In genomic region chr17:73194514-73195222, GRCh38 we compare ENCODE assay signal across 10 cellular contexts. TPM values are rescaled to one million over a fixed set of nuclear protein-coding genes. Genes with fewer than 3 reads are reported as not detected.
DNase-seq lines count a peak whose midpoint lies in the region; ATAC-seq and TF ChIP-seq lines count a peak whose summit lies in the region.
"Had no signal": no experiment of that assay in that cellular context is flagged by ENCODE, and none has a peak within 500 bp of the region (broad histone marks: within the 10 kb centered on the region; RNA-seq: fewer than 3 reads in every experiment).

No MANE protein-coding gene starts in this region.

- no peak for TF ChIP-seq CTCF in DND-41 (IDR thresholded peaks at IDR 0.05; ENCODE audit: borderline replicate concordance, extremely low read depth, low read length, poor library complexity, severe bottlenecking)
- TF ChIP-seq CTCF in mammary epithelial cell (conservative IDR thresholded peaks at IDR 0.05 in 1 of 2, IDR thresholded peaks at IDR 0.05 in 1 of 2; ENCODE audit: extremely low read depth in 1 of 2, insufficient read depth in 1 of 2, low read depth in 1 of 2, low read length in 2 of 2) = no peak
- no peak for TF ChIP-seq CTCF in nephron progenitor cell (IDR thresholded peaks at IDR 0.05)

- H3K4me2 ChIP-seq in DND-41 (ENCODE audit: insufficient read depth, low read length) = peak overlapping the region; percentile 35; the same call in 1 of the 2 replicates
- H3K4me2 ChIP-seq in mammary epithelial cell (ENCODE audit: insufficient read depth, low read depth, low read length) = no peak overlapping the region

- no peak for DNase-seq in DND-41
- DNase-seq in M059J (ENCODE audit: low read depth) = peak; percentile 25
- DNase-seq in mammary epithelial cell = no peak
- no peak for DNase-seq in nephron progenitor cell
- no peak for DNase-seq in DMS 273 (lab: John Stamatoyannopoulos, UW; ENCODE audit: unreplicated experiment)
- DNase-seq in GM19240 (ENCODE audit: insufficient read length, low spot score) = no peak
- no peak for DNase-seq in aorta
- DNase-seq: activated CD4-positive, alpha-beta T cell treated with anti-CD3 and anti-CD28 coated beads for 1 hour; stimulated activated CD8-positive, alpha-beta memory T cell treated with anti-CD3 and anti-CD28 coated beads, Interleukin-4, amount 100 ng/mL, for 48 hours had no signal

- H3K27ac ChIP-seq in DND-41 (ENCODE audit: low read length) = no peak overlapping the region
- no peak overlapping the region for H3K27ac ChIP-seq in mammary epithelial cell (ENCODE audit: insufficient read depth, low read depth, low read length)
- no peak overlapping the region for H3K27ac ChIP-seq in aorta (ENCODE audit: low read depth in 1 of 2, low read length in 2 of 2)

- dilution Hi-C loops in mammary epithelial cell (cut with HindIII; ENCODE audit: low sequenced_read_pairs) = no loop called here

- H3K36me3 Mint-ChIP-seq in nephron progenitor cell (ENCODE audit: low read depth) = peaks cover 40% of the 10 kb centered on the region

- H4K20me1 ChIP-seq in DND-41 (ENCODE audit: insufficient read depth, low read length) (peaks cover 8% of the 10 kb centered on the region; the same call in 1 of the 2 replicates), mammary epithelial cell (ENCODE audit: insufficient read depth, low read length) (no peaks in the 10 kb centered on the region)

- H3K9ac ChIP-seq in DND-41 (ENCODE audit: low read depth, low read length) = no peak overlapping the region; the same call in 1 of the 2 replicates
- H3K9ac ChIP-seq in mammary epithelial cell (ENCODE audit: insufficient read depth, low read length) = no peak overlapping the region

- TSS peak; percentile 17 for BruUV-seq in mammary epithelial cell (replicated peaks; lab: Mats Ljungman, UMichigan)

- no peaks in the 10 kb centered on the region for H3K27me3 ChIP-seq in DND-41 (ENCODE audit: insufficient read depth, low read length, poor library complexity)
- no peaks in the 10 kb centered on the region for H3K27me3 ChIP-seq in mammary epithelial cell (ENCODE audit: insufficient read depth, low read length)
- H3K27me3 ChIP-seq in aorta (ENCODE audit: control insufficient read depth in 1 of 2, insufficient read depth in 2 of 2, low read length in 1 of 2) = no peaks in the 10 kb centered on the region

- H3K9me3 Mint-ChIP-seq in nephron progenitor cell = no peaks in the 10 kb centered on the region
- H3K9me3 Mint-ChIP-seq: dendritic cell treated with granulocyte-macrophage colony-stimulating factor and Interleukin-4, amounts not matched to agents 40 ng/mL and 50 ng/mL, for 4 days had no signal

- H3K27me3 Mint-ChIP-seq in nephron progenitor cell (ENCODE audit: low read depth, poor library complexity) = peaks cover 8% of the 10 kb centered on the region
- H3K27me3 Mint-ChIP-seq: dendritic cell treated with granulocyte-macrophage colony-stimulating factor and Interleukin-4, amounts not matched to agents 40 ng/mL and 50 ng/mL, for 4 days had no signal

- in situ Hi-C loops in mammary epithelial cell (cut with MboI; ENCODE audit: low sequenced_read_pairs in 2 of 2) = loop anchor here in 1 of 2 donors (25.0 kb wide), 1 partner anchor 632 kb away; no protein-coding TSS in a partner anchor

- H3K36me3 ChIP-seq in DND-41 (ENCODE audit: insufficient read depth, low read length) (peaks cover 48% of the 10 kb centered on the region), mammary epithelial cell (ENCODE audit: insufficient read depth, low read length) (peaks cover 25% of the 10 kb centered on the region), aorta (ENCODE audit: control insufficient read depth in 1 of 2, insufficient read depth in 2 of 2, low read length in 1 of 2) (peaks cover 6 to 11% of the 10 kb centered on the region in 2 donors)

- intact Hi-C loops in mammary epithelial cell (cut with micrococcal nuclease) = loop anchor here (5.0 to 10.0 kb wide), 2 partner anchors 118 to 610 kb away; partner anchors contain the start of gene CDC42EP4
- intact Hi-C loops in aorta (cut with DNase I) = loop anchor here (5.0 kb wide), 2 partner anchors 38 to 178 kb away; a partner anchor contains a TSS

- CTCF ChIA-PET in mammary epithelial cell (lab: Charles Lee; ENCODE audit: low non-redundant PET) = no interaction called here

- H3K4me3 ChIP-seq in DND-41 (ENCODE audit: low read depth in 1 of 2, low read length in 2 of 2) (0 out of 4 replicates have a peak overlapping the region, but pooled peaks of 1 of the 2 experiments have one; percentile 14), mammary epithelial cell (replicated peaks in 1 of 3; ENCODE audit: insufficient read depth in 1 of 3, low read depth in 2 of 3, low read length in 3 of 3) (no peak overlapping the region), aorta (ENCODE audit: low read length in 2 of 2) (no peak overlapping the region)

- peaks cover 50% of the 10 kb centered on the region for H3K79me2 ChIP-seq in DND-41 (ENCODE audit: insufficient read depth, low read length)
- peaks cover 37% of the 10 kb centered on the region for H3K79me2 ChIP-seq in mammary epithelial cell (ENCODE audit: insufficient read depth, low read length)

- no peak for ATAC-seq in DND-41 (ENCODE audit: insufficient read depth, low read depth)
- ATAC-seq in aorta (ENCODE audit: low FRiP score) = no peak

- H2AFZ ChIP-seq in DND-41 (ENCODE audit: low read depth, low read length) (no peak overlapping the region), mammary epithelial cell (ENCODE audit: low read depth, low read length) (no peak overlapping the region)

- no peak overlapping the region for H3K27ac Mint-ChIP-seq in nephron progenitor cell

- H3K4me1 ChIP-seq in DND-41 (ENCODE audit: insufficient read depth, low read length) = peaks cover 25% of the 10 kb centered on the region
- peaks cover 4% of the 10 kb centered on the region for H3K4me1 ChIP-seq in mammary epithelial cell (ENCODE audit: insufficient read depth, low read length)
- H3K4me1 ChIP-seq in aorta (ENCODE audit: control insufficient read depth in 1 of 2, insufficient read depth in 2 of 2, low read length in 2 of 2) = peaks cover 0 to 3% of the 10 kb centered on the region in 2 donors

- H3K9me3 ChIP-seq in DND-41 (ENCODE audit: insufficient read depth, low read length, severe bottlenecking) (no peaks in the 10 kb centered on the region), mammary epithelial cell (replicated peaks; ENCODE audit: insufficient read depth, low read length) (no peaks in the 10 kb centered on the region), aorta (ENCODE audit: control insufficient read depth, low read length) (no peaks in the 10 kb centered on the region)

- WGBS in mammary epithelial cell (ENCODE audit: low coverage, missing lambda C conversion rate) = 90% methylated on average over 17 of the region's 22 CpGs
- WGBS in aorta, 2 donors = 86% methylated on average over 22 of the region's 22 CpGs

- peaks cover 44% of the 10 kb centered on the region for H3K4me1 Mint-ChIP-seq in nephron progenitor cell

- peak overlapping the region; percentile 69 for H3K4me3 Mint-ChIP-seq in nephron progenitor cell

RNA-seq across cellular contexts. Expression of gene COG1, which starts 1.8 kb away (rescaled TPM):
- total RNA-seq in M059J (2014; rRNA removed; shearing (Covaris generic)) = 21.6 and 22.4 TPM in 2 replicates
- 10 to 100 TPM; 23.3 to 35.2 TPM for total RNA-seq in mammary epithelial cell
- polyA plus RNA-seq in mammary epithelial cell = 12.8 TPM
- 19.9 TPM for polyA minus RNA-seq in mammary epithelial cell
- total RNA-seq in aorta = 10 to 100 TPM; 36.0 to 43.4 TPM
- polyA plus RNA-seq in aorta = 10 to 100 TPM in 1 of 2 donors, 1 to 10 TPM in 1; 7.9 to 22.5 TPM

RNA-seq across cellular contexts. Expression of gene SSTR2, which starts 29.9 kb away (rescaled TPM):
- 0.25 and 0.42 TPM in 2 replicates for total RNA-seq in M059J (2014; rRNA removed; shearing (Covaris generic))
- not detected for total RNA-seq in mammary epithelial cell
- polyA plus RNA-seq in mammary epithelial cell = not detected
- not detected for polyA minus RNA-seq in mammary epithelial cell
- 1 to 10 TPM; 2.0 to 3.0 TPM for total RNA-seq in aorta
- polyA plus RNA-seq in aorta = under 1 TPM; 0.13 to 0.26 TPM
